Comparison of ENCODE assay signal across 1 cellular context in the genomic region with DNA sequence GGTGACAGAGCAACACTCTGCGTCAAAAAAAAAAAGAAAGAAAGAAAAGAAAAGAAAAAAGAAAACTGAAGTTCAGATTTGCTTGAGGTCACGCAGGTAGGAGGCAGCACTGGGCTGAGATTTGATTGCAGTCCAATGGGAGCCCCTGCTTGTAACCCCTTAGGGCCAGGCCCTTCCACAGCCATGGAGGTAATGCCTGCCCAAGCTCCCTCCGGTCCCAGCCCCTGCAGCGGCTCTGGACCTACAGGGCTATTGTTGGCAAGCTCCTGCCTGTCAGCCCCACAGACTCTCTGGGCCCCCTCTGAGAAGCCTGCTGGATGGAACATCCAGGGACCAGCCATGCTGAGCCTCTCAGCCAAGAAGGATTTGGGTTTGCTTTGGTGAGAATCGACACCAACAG.
TF ChIP-seq lines count a peak whose summit lies in the region.

No MANE protein-coding gene starts in this region.

TF ChIP-seq in GM23338, 12 proteins besides CTCF, POLR2A, EP300 and RAD21 (continued from another document):
- TF ChIP-seq, protein P1, sequence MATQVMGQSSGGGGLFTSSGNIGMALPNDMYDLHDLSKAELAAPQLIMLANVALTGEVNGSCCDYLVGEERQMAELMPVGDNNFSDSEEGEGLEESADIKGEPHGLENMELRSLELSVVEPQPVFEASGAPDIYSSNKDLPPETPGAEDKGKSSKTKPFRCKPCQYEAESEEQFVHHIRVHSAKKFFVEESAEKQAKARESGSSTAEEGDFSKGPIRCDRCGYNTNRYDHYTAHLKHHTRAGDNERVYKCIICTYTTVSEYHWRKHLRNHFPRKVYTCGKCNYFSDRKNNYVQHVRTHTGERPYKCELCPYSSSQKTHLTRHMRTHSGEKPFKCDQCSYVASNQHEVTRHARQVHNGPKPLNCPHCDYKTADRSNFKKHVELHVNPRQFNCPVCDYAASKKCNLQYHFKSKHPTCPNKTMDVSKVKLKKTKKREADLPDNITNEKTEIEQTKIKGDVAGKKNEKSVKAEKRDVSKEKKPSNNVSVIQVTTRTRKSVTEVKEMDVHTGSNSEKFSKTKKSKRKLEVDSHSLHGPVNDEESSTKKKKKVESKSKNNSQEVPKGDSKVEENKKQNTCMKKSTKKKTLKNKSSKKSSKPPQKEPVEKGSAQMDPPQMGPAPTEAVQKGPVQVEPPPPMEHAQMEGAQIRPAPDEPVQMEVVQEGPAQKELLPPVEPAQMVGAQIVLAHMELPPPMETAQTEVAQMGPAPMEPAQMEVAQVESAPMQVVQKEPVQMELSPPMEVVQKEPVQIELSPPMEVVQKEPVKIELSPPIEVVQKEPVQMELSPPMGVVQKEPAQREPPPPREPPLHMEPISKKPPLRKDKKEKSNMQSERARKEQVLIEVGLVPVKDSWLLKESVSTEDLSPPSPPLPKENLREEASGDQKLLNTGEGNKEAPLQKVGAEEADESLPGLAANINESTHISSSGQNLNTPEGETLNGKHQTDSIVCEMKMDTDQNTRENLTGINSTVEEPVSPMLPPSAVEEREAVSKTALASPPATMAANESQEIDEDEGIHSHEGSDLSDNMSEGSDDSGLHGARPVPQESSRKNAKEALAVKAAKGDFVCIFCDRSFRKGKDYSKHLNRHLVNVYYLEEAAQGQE (IDR thresholded peaks at IDR 0.05; ENCODE audit: unreplicated experiment), result no peak
- TF ChIP-seq, protein P2, sequence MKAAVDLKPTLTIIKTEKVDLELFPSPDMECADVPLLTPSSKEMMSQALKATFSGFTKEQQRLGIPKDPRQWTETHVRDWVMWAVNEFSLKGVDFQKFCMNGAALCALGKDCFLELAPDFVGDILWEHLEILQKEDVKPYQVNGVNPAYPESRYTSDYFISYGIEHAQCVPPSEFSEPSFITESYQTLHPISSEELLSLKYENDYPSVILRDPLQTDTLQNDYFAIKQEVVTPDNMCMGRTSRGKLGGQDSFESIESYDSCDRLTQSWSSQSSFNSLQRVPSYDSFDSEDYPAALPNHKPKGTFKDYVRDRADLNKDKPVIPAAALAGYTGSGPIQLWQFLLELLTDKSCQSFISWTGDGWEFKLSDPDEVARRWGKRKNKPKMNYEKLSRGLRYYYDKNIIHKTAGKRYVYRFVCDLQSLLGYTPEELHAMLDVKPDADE (IDR thresholded peaks at IDR 0.05), result no peak
- TF ChIP-seq EZH2 (IDR thresholded peaks at IDR 0.05; ENCODE audit: low read depth, unreplicated experiment), result no peak
- no peak for TF ChIP-seq EZH2phosphoT487 (IDR thresholded peaks at IDR 0.05; ENCODE audit: unreplicated experiment)
- no peak for TF ChIP-seq NANOG (IDR thresholded peaks at IDR 0.05; ENCODE audit: borderline replicate concordance)
- TF ChIP-seq STAT1 (IDR thresholded peaks at IDR 0.05; ENCODE audit: unreplicated experiment), result no peak
- TF ChIP-seq CREB1 (CRISPR knock-in tag; IDR thresholded peaks at IDR 0.05; ENCODE audit: low read depth), result no peak
- no peak for TF ChIP-seq POLR2AphosphoS5 (IDR thresholded peaks at IDR 0.05; ENCODE audit: low read depth)
- TF ChIP-seq, protein P3, sequence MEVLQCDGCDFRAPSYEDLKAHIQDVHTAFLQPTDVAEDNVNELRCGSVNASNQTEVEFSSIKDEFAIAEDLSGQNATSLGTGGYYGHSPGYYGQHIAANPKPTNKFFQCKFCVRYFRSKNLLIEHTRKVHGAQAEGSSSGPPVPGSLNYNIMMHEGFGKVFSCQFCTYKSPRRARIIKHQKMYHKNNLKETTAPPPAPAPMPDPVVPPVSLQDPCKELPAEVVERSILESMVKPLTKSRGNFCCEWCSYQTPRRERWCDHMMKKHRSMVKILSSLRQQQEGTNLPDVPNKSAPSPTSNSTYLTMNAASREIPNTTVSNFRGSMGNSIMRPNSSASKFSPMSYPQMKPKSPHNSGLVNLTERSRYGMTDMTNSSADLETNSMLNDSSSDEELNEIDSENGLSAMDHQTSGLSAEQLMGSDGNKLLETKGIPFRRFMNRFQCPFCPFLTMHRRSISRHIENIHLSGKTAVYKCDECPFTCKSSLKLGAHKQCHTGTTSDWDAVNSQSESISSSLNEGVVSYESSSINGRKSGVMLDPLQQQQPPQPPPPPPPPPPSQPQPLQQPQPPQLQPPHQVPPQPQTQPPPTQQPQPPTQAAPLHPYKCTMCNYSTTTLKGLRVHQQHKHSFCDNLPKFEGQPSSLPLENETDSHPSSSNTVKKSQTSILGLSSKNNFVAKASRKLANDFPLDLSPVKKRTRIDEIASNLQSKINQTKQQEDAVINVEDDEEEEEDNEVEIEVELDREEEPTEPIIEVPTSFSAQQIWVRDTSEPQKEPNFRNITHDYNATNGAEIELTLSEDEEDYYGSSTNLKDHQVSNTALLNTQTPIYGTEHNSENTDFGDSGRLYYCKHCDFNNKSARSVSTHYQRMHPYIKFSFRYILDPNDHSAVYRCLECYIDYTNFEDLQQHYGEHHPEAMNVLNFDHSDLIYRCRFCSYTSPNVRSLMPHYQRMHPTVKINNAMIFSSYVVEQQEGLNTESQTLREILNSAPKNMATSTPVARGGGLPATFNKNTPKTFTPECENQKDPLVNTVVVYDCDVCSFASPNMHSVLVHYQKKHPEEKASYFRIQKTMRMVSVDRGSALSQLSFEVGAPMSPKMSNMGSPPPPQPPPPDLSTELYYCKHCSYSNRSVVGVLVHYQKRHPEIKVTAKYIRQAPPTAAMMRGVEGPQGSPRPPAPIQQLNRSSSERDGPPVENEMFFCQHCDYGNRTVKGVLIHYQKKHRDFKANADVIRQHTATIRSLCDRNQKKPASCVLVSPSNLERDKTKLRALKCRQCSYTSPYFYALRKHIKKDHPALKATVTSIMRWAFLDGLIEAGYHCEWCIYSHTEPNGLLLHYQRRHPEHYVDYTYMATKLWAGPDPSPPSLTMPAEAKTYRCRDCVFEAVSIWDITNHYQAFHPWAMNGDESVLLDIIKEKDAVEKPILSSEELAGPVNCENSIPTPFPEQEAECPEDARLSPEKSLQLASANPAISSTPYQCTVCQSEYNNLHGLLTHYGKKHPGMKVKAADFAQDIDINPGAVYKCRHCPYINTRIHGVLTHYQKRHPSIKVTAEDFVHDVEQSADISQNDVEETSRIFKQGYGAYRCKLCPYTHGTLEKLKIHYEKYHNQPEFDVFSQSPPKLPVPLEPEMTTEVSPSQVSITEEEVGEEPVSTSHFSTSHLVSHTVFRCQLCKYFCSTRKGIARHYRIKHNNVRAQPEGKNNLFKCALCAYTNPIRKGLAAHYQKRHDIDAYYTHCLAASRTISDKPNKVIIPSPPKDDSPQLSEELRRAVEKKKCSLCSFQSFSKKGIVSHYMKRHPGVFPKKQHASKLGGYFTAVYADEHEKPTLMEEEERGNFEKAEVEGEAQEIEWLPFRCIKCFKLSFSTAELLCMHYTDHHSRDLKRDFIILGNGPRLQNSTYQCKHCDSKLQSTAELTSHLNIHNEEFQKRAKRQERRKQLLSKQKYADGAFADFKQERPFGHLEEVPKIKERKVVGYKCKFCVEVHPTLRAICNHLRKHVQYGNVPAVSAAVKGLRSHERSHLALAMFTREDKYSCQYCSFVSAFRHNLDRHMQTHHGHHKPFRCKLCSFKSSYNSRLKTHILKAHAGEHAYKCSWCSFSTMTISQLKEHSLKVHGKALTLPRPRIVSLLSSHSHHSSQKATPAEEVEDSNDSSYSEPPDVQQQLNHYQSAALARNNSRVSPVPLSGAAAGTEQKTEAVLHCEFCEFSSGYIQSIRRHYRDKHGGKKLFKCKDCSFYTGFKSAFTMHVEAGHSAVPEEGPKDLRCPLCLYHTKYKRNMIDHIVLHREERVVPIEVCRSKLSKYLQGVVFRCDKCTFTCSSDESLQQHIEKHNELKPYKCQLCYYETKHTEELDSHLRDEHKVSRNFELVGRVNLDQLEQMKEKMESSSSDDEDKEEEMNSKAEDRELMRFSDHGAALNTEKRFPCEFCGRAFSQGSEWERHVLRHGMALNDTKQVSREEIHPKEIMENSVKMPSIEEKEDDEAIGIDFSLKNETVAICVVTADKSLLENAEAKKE (CRISPR knock-in tag; IDR thresholded peaks at IDR 0.05), result no peak
- TF ChIP-seq JUNB (IDR thresholded peaks at IDR 0.05; ENCODE audit: unreplicated experiment), result no peak
- no peak for TF ChIP-seq ZNF331 (CRISPR knock-in tag; IDR thresholded peaks at IDR 0.05; ENCODE audit: low read depth)
